In genomic region chr17:1030684-1031557, GRCh38 we compare ENCODE assay signal across 8 cellular contexts. TPM values are rescaled to one million over a fixed set of nuclear protein-coding genes. Genes with fewer than 3 reads are reported as not detected.
DNase-seq lines count a peak whose midpoint lies in the region; ATAC-seq and TF ChIP-seq lines count a peak whose summit lies in the region.
"Had no signal": no experiment of that assay in that cellular context is flagged by ENCODE, and none has a peak within 500 bp of the region (broad histone marks: within the 10 kb centered on the region; RNA-seq: fewer than 3 reads in every experiment).

No MANE protein-coding gene starts in this region.

- no peak for ATAC-seq in GM21423 (IDR thresholded peaks at IDR 0.05; ENCODE audit: unreplicated experiment)
- ATAC-seq in GM21786 (IDR thresholded peaks at IDR 0.05; ENCODE audit: unreplicated experiment): no peak
- ATAC-seq: activated T-cell treated with anti-CD3 and anti-CD28 coated beads, Interleukin-2, amount 50 U/mL, for 72 hours had no signal

- H3K4me1 Mint-ChIP-seq in glutamatergic neuron (ENCODE audit: low read depth, unreplicated experiment) (peaks cover 33% of the 10 kb centered on the region), nephron progenitor cell (peaks cover 57% of the 10 kb centered on the region)

- H3K27me3 Mint-ChIP-seq in glutamatergic neuron (ENCODE audit: unreplicated experiment) (peaks cover 21% of the 10 kb centered on the region), nephron progenitor cell (ENCODE audit: low read depth, poor library complexity) (peaks cover 6% of the 10 kb centered on the region)

- H3K36me3 Mint-ChIP-seq in glutamatergic neuron (ENCODE audit: unreplicated experiment) (no peaks in the 10 kb centered on the region), nephron progenitor cell (ENCODE audit: low read depth) (peaks cover 2% of the 10 kb centered on the region)

- DNase-seq in glutamatergic neuron (peak; percentile 27), nephron progenitor cell (no peak), ureter (ENCODE audit: low spot score) (peak; percentile 70), amniotic stem cell (lab: John Stamatoyannopoulos, UW) (no peak)
- DNase-seq: activated T-cell treated with anti-CD3 and anti-CD28 coated beads, Interleukin-2, amount 50 U/mL, for 72 hours had no signal

- no peak for TF ChIP-seq CTCF in VCaP (conservative IDR thresholded peaks at IDR 0.05)
- no peak for TF ChIP-seq CTCF in glutamatergic neuron (IDR thresholded peaks at IDR 0.05; ENCODE audit: partially characterized antibody, unreplicated experiment)
- no peak for TF ChIP-seq CTCF in nephron progenitor cell (IDR thresholded peaks at IDR 0.05)

- H3K9me3 Mint-ChIP-seq in glutamatergic neuron (ENCODE audit: unreplicated experiment) (peaks cover 11% of the 10 kb centered on the region), nephron progenitor cell (no peaks in the 10 kb centered on the region)
- H3K9me3 Mint-ChIP-seq: activated T-cell treated with anti-CD3 and anti-CD28 coated beads, Interleukin-2, amount 50 U/mL, for 72 hours had no signal

- H3K27ac Mint-ChIP-seq in glutamatergic neuron (ENCODE audit: unreplicated experiment): peak overlapping the region; percentile 81
- no peak overlapping the region for H3K27ac Mint-ChIP-seq in nephron progenitor cell
- H3K27ac Mint-ChIP-seq: activated T-cell treated with anti-CD3 and anti-CD28 coated beads, Interleukin-2, amount 50 U/mL, for 72 hours had no signal

- peak overlapping the region; percentile 80 for H3K4me3 Mint-ChIP-seq in glutamatergic neuron (ENCODE audit: unreplicated experiment)
- peak overlapping the region; percentile 40 for H3K4me3 Mint-ChIP-seq in nephron progenitor cell
- H3K4me3 Mint-ChIP-seq: activated T-cell treated with anti-CD3 and anti-CD28 coated beads, Interleukin-2, amount 50 U/mL, for 72 hours had no signal

- H3K27ac ChIP-seq in VCaP: peak overlapping the region; percentile 79

RNA-seq across cellular contexts. Expression of gene TIMM22, which starts 34.0 kb away (rescaled TPM):
- total RNA-seq in glutamatergic neuron (ENCODE audit: unreplicated experiment) (22.0 TPM), ureter (10.3 TPM)

RNA-seq across cellular contexts. Expression of gene NXN, which starts 51.3 kb away (rescaled TPM):
- 177 TPM for total RNA-seq in glutamatergic neuron (ENCODE audit: unreplicated experiment)
- 78.3 TPM for total RNA-seq in ureter

Comparison
In these comparisons a context has a peak if more than half of its experiments do, and no peak if none do; other contexts are left out.
1. DNase-seq: peak in glutamatergic neuron (single experiment) and ureter (single experiment); none in nephron progenitor cell (single experiment) and amniotic stem cell (single experiment).